ENCODE assay signal across 12 cellular contexts in genomic region chr21:39048064-39048463, GRCh38.
A peak's percentile ranks its signal among the peaks of the same experiment; 100 is the strongest.
DNase-seq lines count a peak whose midpoint lies in the region; ATAC-seq and TF ChIP-seq lines count a peak whose summit lies in the region.
"Had no signal": no experiment of that assay in that cellular context is flagged by ENCODE, and none has a peak within 500 bp of the region (broad histone marks: within the 10 kb centered on the region; RNA-seq: fewer than 3 reads in every experiment).

No MANE protein-coding gene starts in this region.

- BruUV-seq in A673 (replicated peaks; lab: Mats Ljungman, UMichigan), result no TSS peak

- H3K27ac ChIP-seq in A673 (ENCODE audit: low read depth, low read length, poor library complexity, severe bottlenecking) (no peak overlapping the region), brain microvascular endothelial cell (no peak overlapping the region)

- H3K9me3 ChIP-seq in A673 (ENCODE audit: low read depth, low read length, poor library complexity, severe bottlenecking), result no peaks in the 10 kb centered on the region

- H3K4me3 ChIP-seq in A673 (ENCODE audit: low read depth, low read length, poor library complexity, severe bottlenecking) (no peak overlapping the region), brain microvascular endothelial cell (ENCODE audit: low read depth, low read length) (no peak overlapping the region)

- H3K27me3 ChIP-seq in A673 (replicated peaks; ENCODE audit: insufficient read depth, low read depth, low read length, poor library complexity) (no peaks in the 10 kb centered on the region), brain microvascular endothelial cell (replicated peaks) (no peaks in the 10 kb centered on the region)

- DNase-seq in A673 (ENCODE audit: low spot score), result peak; percentile 12
- peak; percentile 43 for DNase-seq in HT1080 (ENCODE audit: low read depth)
- DNase-seq in brain microvascular endothelial cell, result peak; percentile 48
- DNase-seq in iPS-NIHi7 (ENCODE audit: extremely low spot score), result peak; percentile 91
- no peak for DNase-seq in stimulated activated CD4-positive, alpha-beta T cell treated with anti-CD3 and anti-CD28 coated beads, Interleukin-4, amount 100 ng/mL, for 1 hour
- no peak for DNase-seq in nucleus accumbens (lab: John Stamatoyannopoulos, UW)
- DNase-seq in activated naive CD4-positive, alpha-beta T cell treated with anti-CD3 and anti-CD28 coated beads, Interleukin-2, amount 50 U/mL, for 16 hours, result no peak
- DNase-seq: CD4-positive, alpha-beta T cell; MM.1S; T-cell had no signal

- no peaks in the 10 kb centered on the region for H3K4me1 ChIP-seq in A673 (ENCODE audit: insufficient read depth, low read length, poor library complexity, severe bottlenecking)

- no peak for ATAC-seq in GM19324 (IDR thresholded peaks at IDR 0.05; ENCODE audit: low FRiP score, unreplicated experiment)
- ATAC-seq: stimulated activated effector memory CD8-positive, alpha-beta T cell treated with anti-CD3 and anti-CD28 coated beads, Interleukin-12 subunit alpha, Interleukin-12 subunit beta, amount 100 ng/mL, for 72 hours; T-cell had no signal

- no peaks in the 10 kb centered on the region for H3K36me3 ChIP-seq in A673 (ENCODE audit: insufficient read depth, low read length, poor library complexity, severe bottlenecking)
- H3K36me3 ChIP-seq in brain microvascular endothelial cell (replicated peaks), result no peaks in the 10 kb centered on the region

- POLR2A ChIA-PET in A673 (lab: Charles Lee; ENCODE audit: low non-redundant PET), result no interaction called here

- TF ChIP-seq CTCF in A673 (conservative IDR thresholded peaks at IDR 0.05; ENCODE audit: low read depth, low read length) (no peak), brain microvascular endothelial cell (IDR thresholded peaks at IDR 0.05; ENCODE audit: low read depth, low read length, missing control alignments) (no peak)

- CTCF ChIA-PET in A673 (lab: Charles Lee), result no interaction called here

- in situ Hi-C loops in brain microvascular endothelial cell (cut with HindIII; ENCODE audit: low pct_ligation_motif_present, low sequenced_read_pairs), result no loop called here

- intact Hi-C loops in A673 (cut with micrococcal nuclease; ENCODE audit: unreplicated experiment), result no loop called here

Comparison
In these comparisons a context has a peak if more than half of its experiments do, and no peak if none do; other contexts are left out.
1. DNase-seq: peak in A673 (single experiment), HT1080 (single experiment), brain microvascular endothelial cell (single experiment) and iPS-NIHi7 (single experiment); none in stimulated activated CD4-positive, alpha-beta T cell treated with anti-CD3 and anti-CD28 coated beads, Interleukin-4, amount 100 ng/mL, for 1 hour (single experiment), nucleus accumbens (0 of 56) and activated naive CD4-positive, alpha-beta T cell treated with anti-CD3 and anti-CD28 coated beads, Interleukin-2, amount 50 U/mL, for 16 hours (single experiment).